11 cellular contexts compared by ENCODE assay signal in genomic region chr11:27282141-27282590, GRCh38.
DNase-seq lines count a peak whose midpoint lies in the region; ATAC-seq and TF ChIP-seq lines count a peak whose summit lies in the region.
"Had no signal": no experiment of that assay in that cellular context is flagged by ENCODE, and none has a peak within 500 bp of the region (broad histone marks: within the 10 kb centered on the region; RNA-seq: fewer than 3 reads in every experiment).

No MANE protein-coding gene starts in this region.

- H3K36me3 Mint-ChIP-seq in endodermal cell (ENCODE audit: low read depth) (no peaks in the 10 kb centered on the region), nephron (ENCODE audit: low read depth) (no peaks in the 10 kb centered on the region)
- H3K36me3 Mint-ChIP-seq: IgD-negative memory B cell had no signal

- H3K9me3 ChIP-seq in endodermal cell (ENCODE audit: control insufficient read depth, low read length) (no peaks in the 10 kb centered on the region), suprapubic skin (no peaks in the 10 kb centered on the region)

- no peaks in the 10 kb centered on the region for H3K9me3 Mint-ChIP-seq in endodermal cell
- no peaks in the 10 kb centered on the region for H3K9me3 Mint-ChIP-seq in nephron

- H3K4me1 ChIP-seq in endodermal cell (ENCODE audit: control insufficient read depth, insufficient read depth, low read length): peaks cover 12% of the 10 kb centered on the region
- peaks cover 5% of the 10 kb centered on the region for H3K4me1 ChIP-seq in suprapubic skin

- TF ChIP-seq CTCF in endodermal cell (conservative IDR thresholded peaks at IDR 0.05): no peak
- no peak for TF ChIP-seq CTCF in nephron (IDR thresholded peaks at IDR 0.05; ENCODE audit: unreplicated experiment in 3 of 3)
- TF ChIP-seq CTCF in suprapubic skin (IDR thresholded peaks at IDR 0.05): no peak

- peak; percentile 89 for DNase-seq in Daoy (ENCODE audit: low read depth)
- no peak for DNase-seq in endodermal cell
- no peak for DNase-seq in NCI-H82 treated with DMSO at 0.1 percent for 48 hours (lab: John Stamatoyannopoulos, UW; ENCODE audit: unreplicated experiment)
- no peak for DNase-seq in suprapubic skin (ENCODE audit: low spot score in 2 of 2)
- DNase-seq: mammary epithelial cell, NCI-H510A had no signal

- H3K4me3 ChIP-seq in endodermal cell (ENCODE audit: low read length): no peak overlapping the region
- no peak overlapping the region for H3K4me3 ChIP-seq in suprapubic skin

- no peak for TF ChIP-seq POLR2A in suprapubic skin (IDR thresholded peaks at IDR 0.05)

- H3K27ac Mint-ChIP-seq in endodermal cell (peak overlapping the region; percentile 82), nephron (peak overlapping the region; percentile 92 to 97 (median 95))
- H3K27ac Mint-ChIP-seq: IgD-negative memory B cell had no signal

- peaks cover 29% of the 10 kb centered on the region for H3K4me1 Mint-ChIP-seq in endodermal cell
- H3K4me1 Mint-ChIP-seq in nephron: peaks cover 59% of the 10 kb centered on the region
- H3K4me1 Mint-ChIP-seq: IgD-negative memory B cell had no signal

- WGBS in endodermal cell (ENCODE audit: insufficient coverage in 1 of 2, insufficient read length in 1 of 2), 2 experiments: 74 to 80% methylated on average over 6 to 7 of the region's 7 CpGs
- WGBS in suprapubic skin: 54% methylated on average over 7 of the region's 7 CpGs

- H3K27me3 Mint-ChIP-seq in endodermal cell (ENCODE audit: insufficient read depth) (no peaks in the 10 kb centered on the region), nephron (ENCODE audit: low read depth) (no peaks in the 10 kb centered on the region)

- H3K36me3 ChIP-seq in endodermal cell (ENCODE audit: control insufficient read depth, insufficient read depth, low read length) (no peaks in the 10 kb centered on the region), suprapubic skin (no peaks in the 10 kb centered on the region)

- ATAC-seq in HG03432 (IDR thresholded peaks at IDR 0.05; ENCODE audit: unreplicated experiment) (peak; percentile 73), HG02678 (IDR thresholded peaks at IDR 0.05; ENCODE audit: unreplicated experiment) (no peak), GM19452 (IDR thresholded peaks at IDR 0.05; ENCODE audit: unreplicated experiment) (no peak)

- no peak for TF ChIP-seq EP300 in suprapubic skin (IDR thresholded peaks at IDR 0.05)

- peak overlapping the region; percentile 49 for H3K9ac ChIP-seq in endodermal cell (ENCODE audit: extremely low read depth, low read length, poor library complexity, severe bottlenecking)

- peak overlapping the region; percentile 27 for H3K27ac ChIP-seq in endodermal cell (ENCODE audit: low read depth, low read length)
- no peak overlapping the region for H3K27ac ChIP-seq in suprapubic skin

- H3K4me3 Mint-ChIP-seq in endodermal cell (no peak overlapping the region), nephron (peak overlapping the region in 1 of 3 experiments; percentile 5)
- H3K4me3 Mint-ChIP-seq: IgD-negative memory B cell had no signal

- no peaks in the 10 kb centered on the region for H3K27me3 ChIP-seq in endodermal cell (ENCODE audit: control insufficient read depth, insufficient read depth, low read length, poor library complexity, severe bottlenecking)
- H3K27me3 ChIP-seq in suprapubic skin: no peaks in the 10 kb centered on the region
